ENCODE assay signal across 17 cellular contexts in the genomic region with DNA sequence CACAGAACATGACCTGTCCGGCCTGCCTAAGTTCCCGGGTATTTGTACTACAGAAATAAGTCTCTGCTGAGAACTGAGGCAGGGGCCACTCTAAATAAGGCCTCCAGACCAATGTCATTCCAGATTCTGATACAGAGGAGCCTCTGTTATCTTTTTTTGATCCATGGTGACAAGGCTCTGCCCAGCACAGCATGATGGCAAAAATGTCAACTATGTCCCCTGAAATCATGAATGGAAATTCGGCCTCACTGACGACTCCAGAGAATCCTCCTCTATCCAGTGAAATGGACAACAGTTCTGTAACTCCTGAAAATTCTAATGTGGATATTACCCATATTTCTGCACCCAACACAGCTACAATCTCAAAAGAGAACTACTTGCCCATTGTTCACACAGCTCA.
"Had no signal": no experiment of that assay in that cellular context is flagged by ENCODE, and none has a peak within 500 bp of the region (broad histone marks: within the 10 kb centered on the region; RNA-seq: fewer than 3 reads in every experiment).

No MANE protein-coding gene starts in this region.

- H3K4me1 ChIP-seq: colonic mucosa, esophagus muscularis mucosa, gastroesophageal sphincter, heart left ventricle, left lung, lower lobe of right lung had no signal

- H3K27ac ChIP-seq: colonic mucosa, esophagus muscularis mucosa, foreskin keratinocyte, gastroesophageal sphincter, heart left ventricle, hepatocyte, left lung, lower lobe of right lung had no signal

- H3K27me3 Mint-ChIP-seq: dendritic cell treated with granulocyte-macrophage colony-stimulating factor and Interleukin-4, amounts not matched to agents 40 ng/mL and 50 ng/mL, for 4 days; naive thymus-derived CD4-positive, alpha-beta T cell had no signal

- H3K36me3 ChIP-seq: colonic mucosa, esophagus muscularis mucosa, gastroesophageal sphincter, heart left ventricle, left lung, lower lobe of right lung had no signal

- H3K4me3 ChIP-seq: colonic mucosa, esophagus muscularis mucosa, gastroesophageal sphincter, heart left ventricle, hepatocyte, left lung, lower lobe of right lung had no signal

- H3K4me3 Mint-ChIP-seq: dendritic cell treated with granulocyte-macrophage colony-stimulating factor and Interleukin-4, amounts not matched to agents 40 ng/mL and 50 ng/mL, for 4 days; naive thymus-derived CD4-positive, alpha-beta T cell had no signal

- H3K4me1 Mint-ChIP-seq: naive thymus-derived CD4-positive, alpha-beta T cell had no signal

- H2AFZ ChIP-seq: hepatocyte had no signal

- H3K79me2 ChIP-seq: hepatocyte had no signal

- H3K9me3 ChIP-seq: colonic mucosa, esophagus muscularis mucosa, gastroesophageal sphincter, lower lobe of right lung had no signal

- DNase-seq: colonic mucosa; cortex of kidney; effector memory CD4-positive, alpha-beta T cell; foreskin keratinocyte; heart left ventricle; hypothalamus; left cardiac atrium; left lung; left ventricle myocardium superior; lower lobe of right lung; mesenchymal stem cell; midbrain; naive thymus-derived CD4-positive, alpha-beta T cell had no signal

- H3K36me3 Mint-ChIP-seq: naive thymus-derived CD4-positive, alpha-beta T cell had no signal

- H3K27ac Mint-ChIP-seq: dendritic cell treated with granulocyte-macrophage colony-stimulating factor and Interleukin-4, amounts not matched to agents 40 ng/mL and 50 ng/mL, for 4 days; naive thymus-derived CD4-positive, alpha-beta T cell had no signal

- H3K4me2 ChIP-seq: hepatocyte had no signal

- ATAC-seq: foreskin keratinocyte; gastroesophageal sphincter; heart left ventricle; left cardiac atrium; left lung; left ventricle myocardium superior; lower lobe of right lung; naive thymus-derived CD4-positive, alpha-beta T cell had no signal

- H3K27me3 ChIP-seq: colonic mucosa, esophagus muscularis mucosa, foreskin keratinocyte, gastroesophageal sphincter, heart left ventricle, hepatocyte, left lung had no signal
